Comparison of ENCODE assay signal across 30 cellular contexts in genomic region chr16:81578015-81578554, GRCh38.
"Had no signal": no experiment of that assay in that cellular context is flagged by ENCODE, and none has a peak within 500 bp of the region (broad histone marks: within the 10 kb centered on the region; RNA-seq: fewer than 3 reads in every experiment).

No MANE protein-coding gene starts in this region.

- H3K4me3 ChIP-seq: adrenal gland, body of pancreas, colonic mucosa, dorsolateral prefrontal cortex, gastrocnemius medialis, heart left ventricle had no signal

- H3K27me3 ChIP-seq: adrenal gland, body of pancreas, colonic mucosa, dorsolateral prefrontal cortex, gastrocnemius medialis, heart left ventricle had no signal

- H3K36me3 ChIP-seq: adrenal gland, colonic mucosa, gastrocnemius medialis, heart left ventricle had no signal

- H3K27me3 Mint-ChIP-seq: activated CD4-positive, alpha-beta memory T cell treated with anti-CD3 and anti-CD28 coated beads for 36 hours; activated CD4-positive, alpha-beta T cell treated with anti-CD3 and anti-CD28 coated beads for 36 hours; activated CD4-positive, alpha-beta T cell treated with anti-CD3 and anti-CD28 coated beads, Interleukin-2, amount 10 ng/mL, durations not matched to agents 24 days and 14 days; activated CD8-positive, alpha-beta memory T cell treated with anti-CD3 and anti-CD28 coated beads, Interleukin-2, amount 10 ng/mL, durations not matched to agents 7 days and 5 days; activated naive CD4-positive, alpha-beta T cell treated with anti-CD3 and anti-CD28 coated beads, Interleukin-2, amount 50 U/mL, for 24 hours; activated naive CD8-positive, alpha-beta T cell treated with anti-CD3 and anti-CD28 coated beads for 36 hours; activated naive CD8-positive, alpha-beta T cell treated with anti-CD3 and anti-CD28 coated beads, Interleukin-2, amount 50 U/mL, for 24 hours had no signal

- H3K27ac Mint-ChIP-seq: activated CD4-positive, alpha-beta memory T cell treated with anti-CD3 and anti-CD28 coated beads for 36 hours; activated CD4-positive, alpha-beta T cell treated with anti-CD3 and anti-CD28 coated beads for 36 hours; activated CD4-positive, alpha-beta T cell treated with anti-CD3 and anti-CD28 coated beads, Interleukin-2, amount 10 ng/mL, durations not matched to agents 24 days and 14 days; activated CD8-positive, alpha-beta memory T cell treated with anti-CD3 and anti-CD28 coated beads, Interleukin-2, amount 10 ng/mL, durations not matched to agents 7 days and 5 days; activated CD8-positive, alpha-beta T cell treated with anti-CD3 and anti-CD28 coated beads, Interleukin-2, amount 10 ng/mL, durations not matched to agents 7 days and 5 days; activated naive CD4-positive, alpha-beta T cell treated with anti-CD3 and anti-CD28 coated beads for 36 hours; activated naive CD4-positive, alpha-beta T cell treated with anti-CD3 and anti-CD28 coated beads, Interleukin-2, amount 50 U/mL, for 24 hours; activated naive CD8-positive, alpha-beta T cell treated with anti-CD3 and anti-CD28 coated beads for 36 hours; activated naive CD8-positive, alpha-beta T cell treated with anti-CD3 and anti-CD28 coated beads, Interleukin-2, amount 50 U/mL, for 24 hours; activated T-helper 1 cell treated with anti-CD3 and anti-CD28 coated beads, Interleukin-12 subunit alpha, Interleukin-12 subunit beta, Interleukin-2, Interleukin-4 antibody, amounts not matched to agents 30 ng/mL and 10 ng/mL and 1 ng/mL, durations not matched to agents 14 hours and 24 hours and 36 hours; activated T-helper 2 cell treated with anti-CD3 and anti-CD28 coated beads, Interferon-gamma antibody, Interleukin-2, Interleukin-4, amounts not matched to agents 10 μg/mL and 5 μg/mL and 100 μg/mL, durations not matched to agents 14 hours and 24 hours and 36 hours had no signal

- H3K9me3 ChIP-seq: adrenal gland, body of pancreas, colonic mucosa, gastrocnemius medialis, heart left ventricle had no signal

- H3K4me3 Mint-ChIP-seq: activated CD4-positive, alpha-beta memory T cell treated with anti-CD3 and anti-CD28 coated beads for 36 hours; activated CD4-positive, alpha-beta T cell treated with anti-CD3 and anti-CD28 coated beads for 36 hours; activated CD4-positive, alpha-beta T cell treated with anti-CD3 and anti-CD28 coated beads, Interleukin-2, amount 10 ng/mL, durations not matched to agents 24 days and 14 days; activated CD8-positive, alpha-beta memory T cell treated with anti-CD3 and anti-CD28 coated beads, Interleukin-2, amount 10 ng/mL, durations not matched to agents 7 days and 5 days; activated CD8-positive, alpha-beta T cell treated with anti-CD3 and anti-CD28 coated beads, Interleukin-2, amount 10 ng/mL, durations not matched to agents 7 days and 5 days; activated naive CD4-positive, alpha-beta T cell treated with anti-CD3 and anti-CD28 coated beads for 36 hours; activated naive CD4-positive, alpha-beta T cell treated with anti-CD3 and anti-CD28 coated beads, Interleukin-2, amount 50 U/mL, for 24 hours; activated naive CD8-positive, alpha-beta T cell treated with anti-CD3 and anti-CD28 coated beads for 36 hours; activated naive CD8-positive, alpha-beta T cell treated with anti-CD3 and anti-CD28 coated beads, Interleukin-2, amount 50 U/mL, for 24 hours; activated T-helper 1 cell treated with anti-CD3 and anti-CD28 coated beads, Interleukin-12 subunit alpha, Interleukin-12 subunit beta, Interleukin-2, Interleukin-4 antibody, amounts not matched to agents 30 ng/mL and 10 ng/mL and 1 ng/mL, durations not matched to agents 14 hours and 24 hours and 36 hours had no signal

- H3K9me3 Mint-ChIP-seq: activated CD4-positive, alpha-beta memory T cell treated with anti-CD3 and anti-CD28 coated beads for 36 hours; activated CD4-positive, alpha-beta T cell treated with anti-CD3 and anti-CD28 coated beads, Interleukin-2, amount 10 ng/mL, durations not matched to agents 24 days and 14 days; activated naive CD4-positive, alpha-beta T cell treated with anti-CD3 and anti-CD28 coated beads for 36 hours; activated naive CD4-positive, alpha-beta T cell treated with anti-CD3 and anti-CD28 coated beads, Interleukin-2, amount 50 U/mL, for 24 hours; activated naive CD8-positive, alpha-beta T cell treated with anti-CD3 and anti-CD28 coated beads for 36 hours; activated naive CD8-positive, alpha-beta T cell treated with anti-CD3 and anti-CD28 coated beads, Interleukin-2, amount 50 U/mL, for 24 hours; activated T-helper 1 cell treated with anti-CD3 and anti-CD28 coated beads, Interleukin-12 subunit alpha, Interleukin-12 subunit beta, Interleukin-2, Interleukin-4 antibody, amounts not matched to agents 30 ng/mL and 10 ng/mL and 1 ng/mL, durations not matched to agents 14 hours and 24 hours and 36 hours; activated T-helper 2 cell treated with anti-CD3 and anti-CD28 coated beads, Interferon-gamma antibody, Interleukin-2, Interleukin-4, amounts not matched to agents 10 μg/mL and 5 μg/mL and 100 μg/mL, durations not matched to agents 14 hours and 24 hours and 36 hours had no signal

- DNase-seq: activated CD4-positive, alpha-beta memory T cell treated with anti-CD3 and anti-CD28 coated beads for 36 hours; activated CD4-positive, alpha-beta T cell treated with anti-CD3 and anti-CD28 coated beads for 36 hours; activated CD4-positive, alpha-beta T cell treated with anti-CD3 and anti-CD28 coated beads, Interleukin-2, amount 10 ng/mL, durations not matched to agents 24 days and 14 days; activated CD4-positive, CD25-positive, alpha-beta regulatory T cell; activated CD4-positive, CD25-positive, alpha-beta regulatory T cell treated with anti-CD3 and anti-CD28 coated beads, Interleukin-2, amount 50 U/mL, for 72 hours; activated CD8-positive, alpha-beta memory T cell treated with anti-CD3 and anti-CD28 coated beads, Interleukin-2, amount 10 ng/mL, durations not matched to agents 7 days and 5 days; activated CD8-positive, alpha-beta memory T cell treated with anti-CD3 and anti-CD28 coated beads, Interleukin-2, amount 50 U/mL, for 4 hours; activated CD8-positive, alpha-beta T cell treated with anti-CD3 and anti-CD28 coated beads, Interleukin-2, amount 10 ng/mL, durations not matched to agents 7 days and 5 days; activated effector memory CD4-positive, alpha-beta T cell treated with anti-CD3 and anti-CD28 coated beads, Interleukin-2, amount 50 U/mL, for 16 hours; activated naive CD4-positive, alpha-beta T cell treated with anti-CD3 and anti-CD28 coated beads for 36 hours; activated naive CD8-positive, alpha-beta T cell treated with anti-CD3 and anti-CD28 coated beads for 36 hours; activated naive CD8-positive, alpha-beta T cell treated with anti-CD3 and anti-CD28 coated beads, Interleukin-2, amount 50 U/mL, for 24 hours; activated T-cell treated with anti-CD3 and anti-CD28 coated beads, Interleukin-2, amount 50 U/mL, for 1 hour; activated T-cell treated with anti-CD3 and anti-CD28 coated beads, Interleukin-2, amount 50 U/mL, for 48 hours; adrenal gland; amygdala; body of pancreas; caudate nucleus; cerebellar nuclear complex; colonic mucosa; dorsolateral prefrontal cortex; effector memory CD4-positive, alpha-beta T cell; foreskin fibroblast; gastrocnemius medialis; glutamatergic neuron had no signal

- H3K27ac ChIP-seq: adrenal gland, body of pancreas, colonic mucosa, dorsolateral prefrontal cortex, gastrocnemius medialis, heart left ventricle had no signal

- H3K36me3 Mint-ChIP-seq: activated CD4-positive, alpha-beta memory T cell treated with anti-CD3 and anti-CD28 coated beads for 36 hours; activated CD8-positive, alpha-beta memory T cell treated with anti-CD3 and anti-CD28 coated beads, Interleukin-2, amount 10 ng/mL, durations not matched to agents 7 days and 5 days had no signal

- H3K4me1 ChIP-seq: gastrocnemius medialis had no signal

- H3K4me1 Mint-ChIP-seq: activated CD4-positive, alpha-beta T cell treated with anti-CD3 and anti-CD28 coated beads for 36 hours; activated CD4-positive, alpha-beta T cell treated with anti-CD3 and anti-CD28 coated beads, Interleukin-2, amount 10 ng/mL, durations not matched to agents 24 days and 14 days; activated CD8-positive, alpha-beta memory T cell treated with anti-CD3 and anti-CD28 coated beads, Interleukin-2, amount 10 ng/mL, durations not matched to agents 7 days and 5 days; activated naive CD8-positive, alpha-beta T cell treated with anti-CD3 and anti-CD28 coated beads for 36 hours; activated naive CD8-positive, alpha-beta T cell treated with anti-CD3 and anti-CD28 coated beads, Interleukin-2, amount 50 U/mL, for 24 hours had no signal

- ATAC-seq: activated CD4-positive, alpha-beta T cell treated with anti-CD3 and anti-CD28 coated beads for 36 hours; activated CD8-positive, alpha-beta memory T cell treated with anti-CD3 and anti-CD28 coated beads, Interleukin-2, amount 10 ng/mL, durations not matched to agents 7 days and 5 days; activated CD8-positive, alpha-beta T cell treated with anti-CD3 and anti-CD28 coated beads, Interleukin-2, amount 10 ng/mL, durations not matched to agents 7 days and 5 days; activated naive CD8-positive, alpha-beta T cell treated with anti-CD3 and anti-CD28 coated beads, Interleukin-2, amount 50 U/mL, for 24 hours; body of pancreas; esophagus mucosa; gastrocnemius medialis; heart left ventricle had no signal
